In genomic region chr15:76339302-76340197, GRCh38 we compare ENCODE assay signal across 9 cellular contexts. TPM values are rescaled to one million over a fixed set of nuclear protein-coding genes. Genes with fewer than 3 reads are reported as not detected.
DNase-seq lines count a peak whose midpoint lies in the region; ATAC-seq and TF ChIP-seq lines count a peak whose summit lies in the region.
"Had no signal": no experiment of that assay in that cellular context is flagged by ENCODE, and none has a peak within 500 bp of the region (broad histone marks: within the 10 kb centered on the region; RNA-seq: fewer than 3 reads in every experiment).

No MANE protein-coding gene starts in this region.

- ATAC-seq in activated CD8-positive, alpha-beta memory T cell treated with anti-CD3 and anti-CD28 coated beads, Interleukin-2, amount 10 ng/mL, durations not matched to agents 7 days and 5 days, result no peak

- H3K4me1 ChIP-seq in thymus (ENCODE audit: control insufficient read depth, insufficient read depth, low read length), result peaks cover 24% of the 10 kb centered on the region

- H3K9me3 Mint-ChIP-seq in activated CD8-positive, alpha-beta memory T cell treated with anti-CD3 and anti-CD28 coated beads, Interleukin-2, amount 10 ng/mL, durations not matched to agents 7 days and 5 days (ENCODE audit: low read depth), result no peaks in the 10 kb centered on the region
- H3K9me3 Mint-ChIP-seq in activated T-cell treated with anti-CD3 and anti-CD28 coated beads, Interleukin-2, amount 50 U/mL, for 24 hours, result no peaks in the 10 kb centered on the region

- peak overlapping the region; percentile 36 for H3K4me3 ChIP-seq in thymus (ENCODE audit: low read length)
- H3K4me3 ChIP-seq: lung had no signal

- H3K4me3 Mint-ChIP-seq in activated CD8-positive, alpha-beta memory T cell treated with anti-CD3 and anti-CD28 coated beads, Interleukin-2, amount 10 ng/mL, durations not matched to agents 7 days and 5 days, result peak overlapping the region; percentile 86
- H3K4me3 Mint-ChIP-seq in activated T-cell treated with anti-CD3 and anti-CD28 coated beads, Interleukin-2, amount 50 U/mL, for 24 hours, result peak overlapping the region; percentile 72

- H3K4me1 Mint-ChIP-seq in activated CD8-positive, alpha-beta memory T cell treated with anti-CD3 and anti-CD28 coated beads, Interleukin-2, amount 10 ng/mL, durations not matched to agents 7 days and 5 days, result peaks cover 61% of the 10 kb centered on the region
- H3K4me1 Mint-ChIP-seq in activated T-cell treated with anti-CD3 and anti-CD28 coated beads, Interleukin-2, amount 50 U/mL, for 24 hours (ENCODE audit: low read depth), result peaks cover 64% of the 10 kb centered on the region

- no peak for DNase-seq in activated CD8-positive, alpha-beta memory T cell treated with anti-CD3 and anti-CD28 coated beads, Interleukin-2, amount 10 ng/mL, durations not matched to agents 7 days and 5 days
- DNase-seq in activated CD8-positive, alpha-beta memory T cell treated with anti-CD3 and anti-CD28 coated beads, Interleukin-2, amount 50 U/mL, for 4 hours, result no peak
- DNase-seq in activated T-cell treated with anti-CD3 and anti-CD28 coated beads, Interleukin-2, amount 50 U/mL, for 24 hours, result peak; percentile 64
- peak; percentile 64 for DNase-seq in left kidney (ENCODE audit: low read depth, low spot score)
- no peak for DNase-seq in C1 segment of cervical spinal cord (lab: John Stamatoyannopoulos, UW)
- DNase-seq in erythroblast (lab: John Stamatoyannopoulos, UW), result no peak
- DNase-seq in NCI-H2227 treated with DMSO at 0.1 percent for 48 hours (lab: John Stamatoyannopoulos, UW), result no peak

- no peak overlapping the region for H3K27ac ChIP-seq in thymus (ENCODE audit: low read depth)

- WGBS in thymus, result 5% methylated on average over 48 of the region's 48 CpGs

- peaks cover 3% of the 10 kb centered on the region for H3K9me3 ChIP-seq in thymus (ENCODE audit: control insufficient read depth)

- H3K27me3 Mint-ChIP-seq in activated CD8-positive, alpha-beta memory T cell treated with anti-CD3 and anti-CD28 coated beads, Interleukin-2, amount 10 ng/mL, durations not matched to agents 7 days and 5 days, result peaks cover 75% of the 10 kb centered on the region
- H3K27me3 Mint-ChIP-seq in activated T-cell treated with anti-CD3 and anti-CD28 coated beads, Interleukin-2, amount 50 U/mL, for 24 hours, result peaks cover 89% of the 10 kb centered on the region

- H3K36me3 Mint-ChIP-seq in activated CD8-positive, alpha-beta memory T cell treated with anti-CD3 and anti-CD28 coated beads, Interleukin-2, amount 10 ng/mL, durations not matched to agents 7 days and 5 days, result peaks cover 23% of the 10 kb centered on the region
- H3K36me3 Mint-ChIP-seq in activated T-cell treated with anti-CD3 and anti-CD28 coated beads, Interleukin-2, amount 50 U/mL, for 24 hours (ENCODE audit: low read depth), result no peaks in the 10 kb centered on the region

- no peaks in the 10 kb centered on the region for H3K36me3 ChIP-seq in thymus (ENCODE audit: control insufficient read depth, insufficient read depth)

- no peak for TF ChIP-seq POLR2A in erythroblast (IDR thresholded peaks at IDR 0.05; ENCODE audit: low read length)

- peaks cover 87% of the 10 kb centered on the region for H3K27me3 ChIP-seq in thymus (ENCODE audit: control insufficient read depth, insufficient read depth)

- H3K27ac Mint-ChIP-seq in activated CD8-positive, alpha-beta memory T cell treated with anti-CD3 and anti-CD28 coated beads, Interleukin-2, amount 10 ng/mL, durations not matched to agents 7 days and 5 days, result peak overlapping the region; percentile 39
- no peak overlapping the region for H3K27ac Mint-ChIP-seq in activated T-cell treated with anti-CD3 and anti-CD28 coated beads, Interleukin-2, amount 50 U/mL, for 24 hours

- CTCF ChIA-PET in activated CD8-positive, alpha-beta memory T cell treated with anti-CD3 and anti-CD28 coated beads, Interleukin-2, amount 10 ng/mL, durations not matched to agents 7 days and 5 days (lab: Charles Lee), result interaction anchor here (0.7 kb wide), 1 partner anchor 8 kb away, joined by 3 read pairs; no protein-coding TSS in a partner anchor

RNA-seq across cellular contexts. Expression of gene ISL2, which starts 3.0 kb away (rescaled TPM):
- total RNA-seq in activated CD8-positive, alpha-beta memory T cell treated with anti-CD3 and anti-CD28 coated beads, Interleukin-2, amount 10 ng/mL, durations not matched to agents 7 days and 5 days, result 1 to 10 TPM; 2.4 to 3.2 TPM
- 0.23 TPM for polyA plus RNA-seq in thymus

RNA-seq across cellular contexts. Expression of gene ETFA, which starts 28.3 kb away (rescaled TPM):
- 100 to 1,000 TPM; 119 to 142 TPM for total RNA-seq in activated CD8-positive, alpha-beta memory T cell treated with anti-CD3 and anti-CD28 coated beads, Interleukin-2, amount 10 ng/mL, durations not matched to agents 7 days and 5 days
- polyA plus RNA-seq in thymus, result 83.5 TPM

Comparison
In these comparisons a context has a peak if more than half of its experiments do, and no peak if none do; other contexts are left out.
1. DNase-seq: peak in activated T-cell treated with anti-CD3 and anti-CD28 coated beads, Interleukin-2, amount 50 U/mL, for 24 hours (single experiment) and left kidney (single experiment); none in activated CD8-positive, alpha-beta memory T cell treated with anti-CD3 and anti-CD28 coated beads, Interleukin-2, amount 10 ng/mL, durations not matched to agents 7 days and 5 days (single experiment), activated CD8-positive, alpha-beta memory T cell treated with anti-CD3 and anti-CD28 coated beads, Interleukin-2, amount 50 U/mL, for 4 hours (single experiment), C1 segment of cervical spinal cord (0 of 14), erythroblast (0 of 2) and NCI-H2227 treated with DMSO at 0.1 percent for 48 hours (single experiment).